1 cellular context compared by ENCODE assay signal in the genomic region with DNA sequence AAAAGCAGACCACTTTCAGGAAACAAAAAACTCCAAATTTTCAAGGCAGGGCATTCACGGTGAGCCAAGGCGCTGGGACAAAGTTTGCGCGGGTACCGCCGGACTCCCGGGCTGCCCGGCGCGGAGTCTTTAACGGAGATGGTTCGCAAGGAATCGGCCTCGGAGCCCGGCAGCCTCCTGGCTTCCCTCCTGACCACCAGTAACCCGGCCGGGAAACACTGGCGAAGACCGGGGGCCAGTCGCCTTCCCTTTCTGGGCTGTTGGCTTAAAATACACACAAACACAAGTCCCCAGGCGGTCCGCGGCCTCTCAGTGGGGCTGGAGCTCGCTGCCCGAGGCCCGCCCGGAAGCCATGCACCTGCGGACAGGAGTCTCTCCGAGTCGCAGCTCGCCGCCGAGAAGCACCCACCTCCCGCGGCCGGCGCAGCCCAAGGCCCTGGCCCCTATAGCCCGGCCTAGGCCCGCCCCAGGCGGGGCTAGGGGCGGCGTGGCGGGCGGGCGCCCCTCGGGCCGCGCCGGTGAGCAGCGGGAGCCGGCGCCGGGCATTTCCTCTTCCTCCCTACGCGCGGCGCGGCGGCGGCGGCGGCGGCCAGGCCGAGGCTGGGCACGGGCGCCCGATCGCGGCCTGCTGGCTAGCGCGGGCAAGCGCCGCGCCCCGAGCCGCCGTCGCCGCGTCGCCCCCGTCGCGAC.
A peak's percentile ranks its signal among the peaks of the same experiment; 100 is the strongest.
TF ChIP-seq lines count a peak whose summit lies in the region.

No MANE protein-coding gene starts in this region.

TF ChIP-seq in GM12878, 131 proteins besides CTCF, POLR2A, EP300 and RAD21 (continued from another document and continues in another):
- TF ChIP-seq, protein P1, sequence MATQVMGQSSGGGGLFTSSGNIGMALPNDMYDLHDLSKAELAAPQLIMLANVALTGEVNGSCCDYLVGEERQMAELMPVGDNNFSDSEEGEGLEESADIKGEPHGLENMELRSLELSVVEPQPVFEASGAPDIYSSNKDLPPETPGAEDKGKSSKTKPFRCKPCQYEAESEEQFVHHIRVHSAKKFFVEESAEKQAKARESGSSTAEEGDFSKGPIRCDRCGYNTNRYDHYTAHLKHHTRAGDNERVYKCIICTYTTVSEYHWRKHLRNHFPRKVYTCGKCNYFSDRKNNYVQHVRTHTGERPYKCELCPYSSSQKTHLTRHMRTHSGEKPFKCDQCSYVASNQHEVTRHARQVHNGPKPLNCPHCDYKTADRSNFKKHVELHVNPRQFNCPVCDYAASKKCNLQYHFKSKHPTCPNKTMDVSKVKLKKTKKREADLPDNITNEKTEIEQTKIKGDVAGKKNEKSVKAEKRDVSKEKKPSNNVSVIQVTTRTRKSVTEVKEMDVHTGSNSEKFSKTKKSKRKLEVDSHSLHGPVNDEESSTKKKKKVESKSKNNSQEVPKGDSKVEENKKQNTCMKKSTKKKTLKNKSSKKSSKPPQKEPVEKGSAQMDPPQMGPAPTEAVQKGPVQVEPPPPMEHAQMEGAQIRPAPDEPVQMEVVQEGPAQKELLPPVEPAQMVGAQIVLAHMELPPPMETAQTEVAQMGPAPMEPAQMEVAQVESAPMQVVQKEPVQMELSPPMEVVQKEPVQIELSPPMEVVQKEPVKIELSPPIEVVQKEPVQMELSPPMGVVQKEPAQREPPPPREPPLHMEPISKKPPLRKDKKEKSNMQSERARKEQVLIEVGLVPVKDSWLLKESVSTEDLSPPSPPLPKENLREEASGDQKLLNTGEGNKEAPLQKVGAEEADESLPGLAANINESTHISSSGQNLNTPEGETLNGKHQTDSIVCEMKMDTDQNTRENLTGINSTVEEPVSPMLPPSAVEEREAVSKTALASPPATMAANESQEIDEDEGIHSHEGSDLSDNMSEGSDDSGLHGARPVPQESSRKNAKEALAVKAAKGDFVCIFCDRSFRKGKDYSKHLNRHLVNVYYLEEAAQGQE (IDR thresholded peaks at IDR 0.05; ENCODE audit: low read depth, low read length), result no peak
- TF ChIP-seq, protein P2, sequence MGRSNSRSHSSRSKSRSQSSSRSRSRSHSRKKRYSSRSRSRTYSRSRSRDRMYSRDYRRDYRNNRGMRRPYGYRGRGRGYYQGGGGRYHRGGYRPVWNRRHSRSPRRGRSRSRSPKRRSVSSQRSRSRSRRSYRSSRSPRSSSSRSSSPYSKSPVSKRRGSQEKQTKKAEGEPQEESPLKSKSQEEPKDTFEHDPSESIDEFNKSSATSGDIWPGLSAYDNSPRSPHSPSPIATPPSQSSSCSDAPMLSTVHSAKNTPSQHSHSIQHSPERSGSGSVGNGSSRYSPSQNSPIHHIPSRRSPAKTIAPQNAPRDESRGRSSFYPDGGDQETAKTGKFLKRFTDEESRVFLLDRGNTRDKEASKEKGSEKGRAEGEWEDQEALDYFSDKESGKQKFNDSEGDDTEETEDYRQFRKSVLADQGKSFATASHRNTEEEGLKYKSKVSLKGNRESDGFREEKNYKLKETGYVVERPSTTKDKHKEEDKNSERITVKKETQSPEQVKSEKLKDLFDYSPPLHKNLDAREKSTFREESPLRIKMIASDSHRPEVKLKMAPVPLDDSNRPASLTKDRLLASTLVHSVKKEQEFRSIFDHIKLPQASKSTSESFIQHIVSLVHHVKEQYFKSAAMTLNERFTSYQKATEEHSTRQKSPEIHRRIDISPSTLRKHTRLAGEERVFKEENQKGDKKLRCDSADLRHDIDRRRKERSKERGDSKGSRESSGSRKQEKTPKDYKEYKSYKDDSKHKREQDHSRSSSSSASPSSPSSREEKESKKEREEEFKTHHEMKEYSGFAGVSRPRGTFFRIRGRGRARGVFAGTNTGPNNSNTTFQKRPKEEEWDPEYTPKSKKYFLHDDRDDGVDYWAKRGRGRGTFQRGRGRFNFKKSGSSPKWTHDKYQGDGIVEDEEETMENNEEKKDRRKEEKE (IDR thresholded peaks at IDR 0.05), result no peak
- TF ChIP-seq, protein P3, sequence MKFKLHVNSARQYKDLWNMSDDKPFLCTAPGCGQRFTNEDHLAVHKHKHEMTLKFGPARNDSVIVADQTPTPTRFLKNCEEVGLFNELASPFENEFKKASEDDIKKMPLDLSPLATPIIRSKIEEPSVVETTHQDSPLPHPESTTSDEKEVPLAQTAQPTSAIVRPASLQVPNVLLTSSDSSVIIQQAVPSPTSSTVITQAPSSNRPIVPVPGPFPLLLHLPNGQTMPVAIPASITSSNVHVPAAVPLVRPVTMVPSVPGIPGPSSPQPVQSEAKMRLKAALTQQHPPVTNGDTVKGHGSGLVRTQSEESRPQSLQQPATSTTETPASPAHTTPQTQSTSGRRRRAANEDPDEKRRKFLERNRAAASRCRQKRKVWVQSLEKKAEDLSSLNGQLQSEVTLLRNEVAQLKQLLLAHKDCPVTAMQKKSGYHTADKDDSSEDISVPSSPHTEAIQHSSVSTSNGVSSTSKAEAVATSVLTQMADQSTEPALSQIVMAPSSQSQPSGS (IDR thresholded peaks at IDR 0.05; ENCODE audit: low read length), result no peak
- TF ChIP-seq, protein P4, sequence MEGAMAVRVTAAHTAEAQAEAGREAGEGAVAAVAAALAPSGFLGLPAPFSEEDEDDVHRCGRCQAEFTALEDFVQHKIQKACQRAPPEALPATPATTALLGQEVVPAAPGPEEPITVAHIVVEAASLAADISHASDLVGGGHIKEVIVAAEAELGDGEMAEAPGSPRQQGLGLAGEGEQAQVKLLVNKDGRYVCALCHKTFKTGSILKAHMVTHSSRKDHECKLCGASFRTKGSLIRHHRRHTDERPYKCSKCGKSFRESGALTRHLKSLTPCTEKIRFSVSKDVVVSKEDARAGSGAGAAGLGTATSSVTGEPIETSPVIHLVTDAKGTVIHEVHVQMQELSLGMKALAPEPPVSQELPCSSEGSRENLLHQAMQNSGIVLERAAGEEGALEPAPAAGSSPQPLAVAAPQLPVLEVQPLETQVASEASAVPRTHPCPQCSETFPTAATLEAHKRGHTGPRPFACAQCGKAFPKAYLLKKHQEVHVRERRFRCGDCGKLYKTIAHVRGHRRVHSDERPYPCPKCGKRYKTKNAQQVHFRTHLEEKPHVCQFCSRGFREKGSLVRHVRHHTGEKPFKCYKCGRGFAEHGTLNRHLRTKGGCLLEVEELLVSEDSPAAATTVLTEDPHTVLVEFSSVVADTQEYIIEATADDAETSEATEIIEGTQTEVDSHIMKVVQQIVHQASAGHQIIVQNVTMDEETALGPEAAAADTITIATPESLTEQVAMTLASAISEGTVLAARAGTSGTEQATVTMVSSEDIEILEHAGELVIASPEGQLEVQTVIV (IDR thresholded peaks at IDR 0.05; ENCODE audit: borderline replicate concordance, partially characterized antibody), result no peak
- TF ChIP-seq SIX5 (IDR thresholded peaks at IDR 0.05; ENCODE audit: low read depth, low read length, severe bottlenecking) (no peak), ZNF384 (IDR thresholded peaks at IDR 0.05; ENCODE audit: borderline replicate concordance, low read depth, low read length) (no peak), SREBF2 (IDR thresholded peaks at IDR 0.05; ENCODE audit: low read length) (no peak), RBBP5 (conservative IDR thresholded peaks at IDR 0.05) (no peak), SMAD5 (IDR thresholded peaks at IDR 0.05; ENCODE audit: low read depth) (0 out of 2 replicates have a peak, but pooled peaks have one; percentile 38), ASH2L (IDR thresholded peaks at IDR 0.05; ENCODE audit: borderline replicate concordance, low read depth) (no peak; the same call in 1 of the 2 replicates), RFX5 (IDR thresholded peaks at IDR 0.05; ENCODE audit: low read depth, low read length) (no peak), ZSCAN29 (IDR thresholded peaks at IDR 0.05) (no peak), EED (IDR thresholded peaks at IDR 0.05; ENCODE audit: low read depth) (no peak), PML (IDR thresholded peaks at IDR 0.05; ENCODE audit: low read length) (0 out of 2 replicates have a peak, but pooled peaks have one; percentile 10), KAT2A (conservative IDR thresholded peaks at IDR 0.05; ENCODE audit: control insufficient read depth, low read depth, low read length) (no peak), MLLT1 (IDR thresholded peaks at IDR 0.05) (peak; percentile 11; the same call in 1 of the 2 replicates), GABPA (IDR thresholded peaks at IDR 0.05; ENCODE audit: low read depth) (no peak), FOXM1 (IDR thresholded peaks at IDR 0.05; ENCODE audit: low read depth, low read length) (no peak; the same call in 1 of the 2 replicates), POU2F2 (IDR thresholded peaks at IDR 0.05; ENCODE audit: borderline replicate concordance, low read depth, low read length) (0 out of 3 replicates have a peak, but pooled peaks have one; percentile 57), SRF (IDR thresholded peaks at IDR 0.05; ENCODE audit: low read depth in 2 of 2, low read length in 2 of 2) (no peak), MEF2B (IDR thresholded peaks at IDR 0.05; ENCODE audit: partially characterized antibody, poor library complexity, severe bottlenecking) (no peak)
- TF ChIP-seq, protein P5, sequence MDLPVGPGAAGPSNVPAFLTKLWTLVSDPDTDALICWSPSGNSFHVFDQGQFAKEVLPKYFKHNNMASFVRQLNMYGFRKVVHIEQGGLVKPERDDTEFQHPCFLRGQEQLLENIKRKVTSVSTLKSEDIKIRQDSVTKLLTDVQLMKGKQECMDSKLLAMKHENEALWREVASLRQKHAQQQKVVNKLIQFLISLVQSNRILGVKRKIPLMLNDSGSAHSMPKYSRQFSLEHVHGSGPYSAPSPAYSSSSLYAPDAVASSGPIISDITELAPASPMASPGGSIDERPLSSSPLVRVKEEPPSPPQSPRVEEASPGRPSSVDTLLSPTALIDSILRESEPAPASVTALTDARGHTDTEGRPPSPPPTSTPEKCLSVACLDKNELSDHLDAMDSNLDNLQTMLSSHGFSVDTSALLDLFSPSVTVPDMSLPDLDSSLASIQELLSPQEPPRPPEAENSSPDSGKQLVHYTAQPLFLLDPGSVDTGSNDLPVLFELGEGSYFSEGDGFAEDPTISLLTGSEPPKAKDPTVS (IDR thresholded peaks at IDR 0.05; ENCODE audit: low read depth, low read length), result no peak
- TF ChIP-seq, protein P6, sequence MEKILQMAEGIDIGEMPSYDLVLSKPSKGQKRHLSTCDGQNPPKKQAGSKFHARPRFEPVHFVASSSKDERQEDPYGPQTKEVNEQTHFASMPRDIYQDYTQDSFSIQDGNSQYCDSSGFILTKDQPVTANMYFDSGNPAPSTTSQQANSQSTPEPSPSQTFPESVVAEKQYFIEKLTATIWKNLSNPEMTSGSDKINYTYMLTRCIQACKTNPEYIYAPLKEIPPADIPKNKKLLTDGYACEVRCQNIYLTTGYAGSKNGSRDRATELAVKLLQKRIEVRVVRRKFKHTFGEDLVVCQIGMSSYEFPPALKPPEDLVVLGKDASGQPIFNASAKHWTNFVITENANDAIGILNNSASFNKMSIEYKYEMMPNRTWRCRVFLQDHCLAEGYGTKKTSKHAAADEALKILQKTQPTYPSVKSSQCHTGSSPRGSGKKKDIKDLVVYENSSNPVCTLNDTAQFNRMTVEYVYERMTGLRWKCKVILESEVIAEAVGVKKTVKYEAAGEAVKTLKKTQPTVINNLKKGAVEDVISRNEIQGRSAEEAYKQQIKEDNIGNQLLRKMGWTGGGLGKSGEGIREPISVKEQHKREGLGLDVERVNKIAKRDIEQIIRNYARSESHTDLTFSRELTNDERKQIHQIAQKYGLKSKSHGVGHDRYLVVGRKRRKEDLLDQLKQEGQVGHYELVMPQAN (conservative IDR thresholded peaks at IDR 0.05), result peak; percentile 76; the same call in 1 of the 2 replicates
- TF ChIP-seq, protein P7, sequence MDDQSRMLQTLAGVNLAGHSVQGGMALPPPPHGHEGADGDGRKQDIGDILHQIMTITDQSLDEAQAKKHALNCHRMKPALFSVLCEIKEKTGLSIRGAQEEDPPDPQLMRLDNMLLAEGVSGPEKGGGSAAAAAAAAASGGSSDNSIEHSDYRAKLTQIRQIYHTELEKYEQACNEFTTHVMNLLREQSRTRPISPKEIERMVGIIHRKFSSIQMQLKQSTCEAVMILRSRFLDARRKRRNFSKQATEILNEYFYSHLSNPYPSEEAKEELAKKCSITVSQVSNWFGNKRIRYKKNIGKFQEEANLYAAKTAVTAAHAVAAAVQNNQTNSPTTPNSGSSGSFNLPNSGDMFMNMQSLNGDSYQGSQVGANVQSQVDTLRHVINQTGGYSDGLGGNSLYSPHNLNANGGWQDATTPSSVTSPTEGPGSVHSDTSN (IDR thresholded peaks at IDR 0.05; ENCODE audit: insufficient replicate concordance, low read depth, low read length), result no peak
- TF ChIP-seq, protein P8, sequence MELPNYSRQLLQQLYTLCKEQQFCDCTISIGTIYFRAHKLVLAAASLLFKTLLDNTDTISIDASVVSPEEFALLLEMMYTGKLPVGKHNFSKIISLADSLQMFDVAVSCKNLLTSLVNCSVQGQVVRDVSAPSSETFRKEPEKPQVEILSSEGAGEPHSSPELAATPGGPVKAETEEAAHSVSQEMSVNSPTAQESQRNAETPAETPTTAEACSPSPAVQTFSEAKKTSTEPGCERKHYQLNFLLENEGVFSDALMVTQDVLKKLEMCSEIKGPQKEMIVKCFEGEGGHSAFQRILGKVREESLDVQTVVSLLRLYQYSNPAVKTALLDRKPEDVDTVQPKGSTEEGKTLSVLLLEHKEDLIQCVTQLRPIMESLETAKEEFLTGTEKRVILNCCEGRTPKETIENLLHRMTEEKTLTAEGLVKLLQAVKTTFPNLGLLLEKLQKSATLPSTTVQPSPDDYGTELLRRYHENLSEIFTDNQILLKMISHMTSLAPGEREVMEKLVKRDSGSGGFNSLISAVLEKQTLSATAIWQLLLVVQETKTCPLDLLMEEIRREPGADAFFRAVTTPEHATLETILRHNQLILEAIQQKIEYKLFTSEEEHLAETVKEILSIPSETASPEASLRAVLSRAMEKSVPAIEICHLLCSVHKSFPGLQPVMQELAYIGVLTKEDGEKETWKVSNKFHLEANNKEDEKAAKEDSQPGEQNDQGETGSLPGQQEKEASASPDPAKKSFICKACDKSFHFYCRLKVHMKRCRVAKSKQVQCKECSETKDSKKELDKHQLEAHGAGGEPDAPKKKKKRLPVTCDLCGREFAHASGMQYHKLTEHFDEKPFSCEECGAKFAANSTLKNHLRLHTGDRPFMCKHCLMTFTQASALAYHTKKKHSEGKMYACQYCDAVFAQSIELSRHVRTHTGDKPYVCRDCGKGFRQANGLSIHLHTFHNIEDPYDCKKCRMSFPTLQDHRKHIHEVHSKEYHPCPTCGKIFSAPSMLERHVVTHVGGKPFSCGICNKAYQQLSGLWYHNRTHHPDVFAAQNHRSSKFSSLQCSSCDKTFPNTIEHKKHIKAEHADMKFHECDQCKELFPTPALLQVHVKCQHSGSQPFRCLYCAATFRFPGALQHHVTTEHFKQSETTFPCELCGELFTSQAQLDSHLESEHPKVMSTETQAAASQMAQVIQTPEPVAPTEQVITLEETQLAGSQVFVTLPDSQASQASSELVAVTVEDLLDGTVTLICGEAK (IDR thresholded peaks at IDR 0.05; ENCODE audit: borderline replicate concordance), result no peak
